Comparison of ENCODE assay signal across 15 cellular contexts in the genomic region with DNA sequence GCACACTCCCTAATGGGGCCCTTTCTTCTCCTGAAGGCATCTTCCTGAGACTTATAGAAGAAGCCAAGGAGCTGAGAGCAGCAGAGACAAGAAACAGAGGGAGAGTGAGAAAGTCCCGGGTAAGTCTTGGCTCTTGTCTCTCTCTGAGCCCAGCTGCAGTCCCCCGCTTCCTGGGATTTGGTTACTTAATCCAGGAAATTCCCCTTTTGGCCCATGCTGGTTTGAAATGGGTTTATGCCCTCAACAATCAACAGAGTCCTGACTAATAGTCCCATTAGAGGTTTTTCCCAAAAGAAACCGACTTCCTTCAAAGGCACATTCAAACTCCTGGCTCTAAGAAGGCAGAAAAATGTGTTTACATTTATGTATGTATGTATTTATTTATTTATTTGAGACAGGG. TPM values are rescaled to one million over a fixed set of nuclear protein-coding genes. Genes with fewer than 3 reads are reported as not detected.
DNase-seq lines count a peak whose midpoint lies in the region; ATAC-seq and TF ChIP-seq lines count a peak whose summit lies in the region.
"Had no signal": no experiment of that assay in that cellular context is flagged by ENCODE, and none has a peak within 500 bp of the region (broad histone marks: within the 10 kb centered on the region; RNA-seq: fewer than 3 reads in every experiment).

No MANE protein-coding gene starts in this region.

- no peak overlapping the region for H3K4me3 ChIP-seq in heart left ventricle
- no peak overlapping the region for H3K4me3 ChIP-seq in foreskin fibroblast (ENCODE audit: low read depth in 1 of 2, low read length in 2 of 2)
- no peak overlapping the region for H3K4me3 ChIP-seq in uterus
- H3K4me3 ChIP-seq: neural progenitor cell had no signal

- peaks cover 0 to 8% (median 0%) of the 10 kb centered on the region in 9 donors for H3K27me3 ChIP-seq in heart left ventricle
- no peaks in the 10 kb centered on the region for H3K27me3 ChIP-seq in uterus
- H3K27me3 ChIP-seq: neural progenitor cell had no signal

- H3K36me3 ChIP-seq in heart left ventricle (no peaks in the 10 kb centered on the region), uterus (no peaks in the 10 kb centered on the region)
- H3K36me3 ChIP-seq: neural progenitor cell had no signal

- WGBS in heart left ventricle, 4 donors = 37 to 54% (median 45%) methylated on average over 3 of the region's 3 CpGs

- H3K4me1 ChIP-seq in heart left ventricle (peaks cover 0 to 4% (median 0%) of the 10 kb centered on the region in 12 donors), uterus (no peaks in the 10 kb centered on the region)

- intact Hi-C loops in left ventricle myocardium superior (cut with micrococcal nuclease) = no loop called here
- intact Hi-C loops in heart left ventricle (cut with DNase I) = no loop called here
- intact Hi-C loops in uterus (cut with DNase I; ENCODE audit: low total_unique reads) = no loop called here

- TF ChIP-seq CTCF in heart left ventricle (IDR thresholded peaks at IDR 0.05) (no peak), foreskin fibroblast (IDR thresholded peaks at IDR 0.05; ENCODE audit: low read depth, low read length) (no peak), uterus (IDR thresholded peaks at IDR 0.05) (no peak)

- no peak overlapping the region for H3K27ac ChIP-seq in heart left ventricle
- H3K27ac ChIP-seq in uterus = peak overlapping the region; percentile 19 to 56
- H3K27ac ChIP-seq: neural progenitor cell had no signal

- no peak for TF ChIP-seq POLR2A in heart left ventricle (IDR thresholded peaks at IDR 0.05)
- TF ChIP-seq POLR2A in uterus (IDR thresholded peaks at IDR 0.05) = no peak

- DNase-seq in left ventricle myocardium superior (no peak), heart left ventricle (no peak), amniotic epithelial cell (ENCODE audit: low read depth) (peak; percentile 78), foreskin fibroblast (peak; percentile 42 to 54), uterus (no peak), NCI-H1930 (lab: John Stamatoyannopoulos, UW) (no peak)
- DNase-seq: 8988T; NCI-H187; NCI-H526; stimulated activated naive CD4-positive, alpha-beta T cell treated with Interleukin-2 at 50 U/mL for 16 hours; T-helper 1 cell had no signal

- ATAC-seq in left ventricle myocardium superior (peak; percentile 26), heart left ventricle (no peak), GM19035 (IDR thresholded peaks at IDR 0.05; ENCODE audit: unreplicated experiment) (no peak), GM18868 (IDR thresholded peaks at IDR 0.05; ENCODE audit: unreplicated experiment) (no peak)
- ATAC-seq: activated CD4-positive, CD25-positive, alpha-beta regulatory T cell treated with anti-CD3 and anti-CD28 coated beads, Interleukin-2, amount 50 U/mL, for 24 hours had no signal

- H3K9me3 ChIP-seq in heart left ventricle (no peaks in the 10 kb centered on the region), uterus (no peaks in the 10 kb centered on the region)

RNA-seq across cellular contexts. Expression of a gene that starts 22.0 kb away (rescaled TPM):
- 0.82 TPM for total RNA-seq in left ventricle myocardium superior
- total RNA-seq in heart left ventricle = 1 to 10 TPM in 3 of 9 donors, under 1 TPM in 6; 0.31 to 3.3 (median 0.62) TPM
- polyA plus RNA-seq in heart left ventricle = under 1 TPM; 0.40 to 0.57 TPM
- 10 to 100 TPM in 3 of 4 donors, 1 to 10 TPM in 1; 2.6 to 93.1 (median 47.8) TPM for total RNA-seq in uterus

RNA-seq across cellular contexts. Expression of a gene that starts 58.0 kb away (rescaled TPM):
- total RNA-seq in left ventricle myocardium superior (0.30 TPM), heart left ventricle (1 to 10 TPM in 2 of 9 donors, under 1 TPM in 7; 0.19 to 5.8 (median 0.38) TPM), uterus (10 to 100 TPM in 1 of 4 donors, 1 to 10 TPM in 3; 1.8 to 14.2 (median 4.0) TPM)
- polyA plus RNA-seq in heart left ventricle = 1 to 10 TPM in 1 of 2 donors, under 1 TPM in 1; 0.11 to 1.6 TPM

Comparison
In these comparisons a context has a peak if more than half of its experiments do, and no peak if none do; other contexts are left out.
1. DNase-seq: peak in amniotic epithelial cell (single experiment) and foreskin fibroblast (2 of 2); none in left ventricle myocardium superior (single experiment), heart left ventricle (0 of 5), uterus (0 of 2) and NCI-H1930 (0 of 2).
2. H3K27ac ChIP-seq: peak in uterus (2 of 2); none in heart left ventricle (0 of 12).